ENCODE assay signal across 11 cellular contexts in genomic region chr22:31870890-31871289, GRCh38.
DNase-seq lines count a peak whose midpoint lies in the region; ATAC-seq and TF ChIP-seq lines count a peak whose summit lies in the region.
"Had no signal": no experiment of that assay in that cellular context is flagged by ENCODE, and none has a peak within 500 bp of the region (broad histone marks: within the 10 kb centered on the region; RNA-seq: fewer than 3 reads in every experiment).

No MANE protein-coding gene starts in this region.

- intact Hi-C loops in activated CD8-positive, alpha-beta T cell treated with anti-CD3 and anti-CD28 coated beads for 36 hours (cut with micrococcal nuclease), result no loop called here

- no peaks in the 10 kb centered on the region for H3K27me3 Mint-ChIP-seq in activated CD8-positive, alpha-beta T cell treated with anti-CD3 and anti-CD28 coated beads for 36 hours

- H3K36me3 ChIP-seq in adipocyte (ENCODE audit: control insufficient read depth, insufficient read depth, low read length, severe bottlenecking), result peaks cover 34% of the 10 kb centered on the region

- no peaks in the 10 kb centered on the region for H3K27me3 ChIP-seq in adipocyte (replicated peaks; ENCODE audit: control insufficient read depth, insufficient read depth, low read length)

- peaks cover 7% of the 10 kb centered on the region for H3K4me1 Mint-ChIP-seq in activated CD8-positive, alpha-beta T cell treated with anti-CD3 and anti-CD28 coated beads for 36 hours (ENCODE audit: low read depth)

- H3K4me3 ChIP-seq in adipocyte (ENCODE audit: low read length), result no peak overlapping the region
- H3K4me3 ChIP-seq: K562 had no signal

- POLR2A ChIA-PET in activated CD8-positive, alpha-beta T cell treated with anti-CD3 and anti-CD28 coated beads for 36 hours (lab: Charles Lee), result no interaction called here

- no peak for ATAC-seq in activated CD8-positive, alpha-beta T cell treated with anti-CD3 and anti-CD28 coated beads for 36 hours
- ATAC-seq: K562 had no signal

- H3K27ac Mint-ChIP-seq in activated CD8-positive, alpha-beta T cell treated with anti-CD3 and anti-CD28 coated beads for 36 hours, result no peak overlapping the region

- peaks cover 28% of the 10 kb centered on the region for H3K4me1 ChIP-seq in adipocyte (ENCODE audit: control insufficient read depth, insufficient read depth, low read length)

- H3K36me3 Mint-ChIP-seq in activated CD8-positive, alpha-beta T cell treated with anti-CD3 and anti-CD28 coated beads for 36 hours (ENCODE audit: low read depth), result peaks cover 23% of the 10 kb centered on the region

- no peaks in the 10 kb centered on the region for H3K9me3 Mint-ChIP-seq in activated CD8-positive, alpha-beta T cell treated with anti-CD3 and anti-CD28 coated beads for 36 hours

- no peak overlapping the region for H3K4me3 Mint-ChIP-seq in activated CD8-positive, alpha-beta T cell treated with anti-CD3 and anti-CD28 coated beads for 36 hours

- DNase-seq in HS-5 (ENCODE audit: low read depth) (peak; percentile 53), adipocyte (ENCODE audit: low read depth) (peak; percentile 58), glomerular endothelial cell (ENCODE audit: extremely low read depth, low read depth, low spot score) (peak; percentile 78), superior temporal gyrus (ENCODE audit: extremely low spot score) (peak; percentile 70), SIG-M5 (lab: John Stamatoyannopoulos, UW) (no peak), NCI-H1436 (lab: John Stamatoyannopoulos, UW) (no peak)
- DNase-seq in activated CD8-positive, alpha-beta T cell treated with anti-CD3 and anti-CD28 coated beads for 36 hours, result no peak
- no peak for DNase-seq in stimulated activated naive CD4-positive, alpha-beta T cell treated with Interleukin-2 at 50 U/mL for 16 hours (lab: John Stamatoyannopoulos, UW)
- DNase-seq: NCI-H526 treated with DMSO at 0.1 percent for 48 hours, T-helper 9 cell had no signal

- no peaks in the 10 kb centered on the region for H3K9me3 ChIP-seq in adipocyte (ENCODE audit: control insufficient read depth, low read length)

- CTCF ChIA-PET in activated CD8-positive, alpha-beta T cell treated with anti-CD3 and anti-CD28 coated beads for 36 hours (lab: Charles Lee), result interaction anchor here (0.9 kb wide), 1 partner anchor 100 kb away, joined by 3 read pairs; no protein-coding TSS in a partner anchor

- TF ChIP-seq CTCF in activated CD8-positive, alpha-beta T cell treated with anti-CD3 and anti-CD28 coated beads for 36 hours (IDR thresholded peaks at IDR 0.05), result no peak

- H3K9ac ChIP-seq in adipocyte (ENCODE audit: low read length), result no peak overlapping the region

Comparison
In these comparisons a context has a peak if more than half of its experiments do, and no peak if none do; other contexts are left out.
1. DNase-seq: peak in HS-5 (single experiment), adipocyte (single experiment), glomerular endothelial cell (single experiment) and superior temporal gyrus (single experiment); none in activated CD8-positive, alpha-beta T cell treated with anti-CD3 and anti-CD28 coated beads for 36 hours (single experiment), SIG-M5 (single experiment), NCI-H1436 (single experiment) and stimulated activated naive CD4-positive, alpha-beta T cell treated with Interleukin-2 at 50 U/mL for 16 hours (single experiment).